Comparison of ENCODE assay signal across 12 cellular contexts in genomic region chr2:232300894-232301387, GRCh38.
A peak's percentile ranks its signal among the peaks of the same experiment; 100 is the strongest.
DNase-seq lines count a peak whose midpoint lies in the region; ATAC-seq and TF ChIP-seq lines count a peak whose summit lies in the region.
"Had no signal": no experiment of that assay in that cellular context is flagged by ENCODE, and none has a peak within 500 bp of the region (broad histone marks: within the 10 kb centered on the region; RNA-seq: fewer than 3 reads in every experiment).

No MANE protein-coding gene starts in this region.

- ATAC-seq in activated T-cell treated with anti-CD3 and anti-CD28 coated beads, Interleukin-2, amount 50 U/mL, for 4 hours = peak; percentile 30 to 54
- ATAC-seq in RWPE2 (ENCODE audit: low read depth) = peak; percentile 73
- ATAC-seq in activated CD8-positive, alpha-beta memory T cell treated with anti-CD3 and anti-CD28 coated beads, Interleukin-2, amount 10 ng/mL, durations not matched to agents 7 days and 5 days = no peak
- no peak for ATAC-seq in GM21576 (IDR thresholded peaks at IDR 0.05; ENCODE audit: unreplicated experiment)
- ATAC-seq: GM23338 had no signal

- H3K27ac Mint-ChIP-seq in type B pancreatic cell = peak overlapping the region; percentile 19
- no peak overlapping the region for H3K27ac Mint-ChIP-seq in activated CD8-positive, alpha-beta memory T cell treated with anti-CD3 and anti-CD28 coated beads, Interleukin-2, amount 10 ng/mL, durations not matched to agents 7 days and 5 days
- H3K27ac Mint-ChIP-seq: activated naive CD4-positive, alpha-beta T cell treated with anti-CD3 and anti-CD28 coated beads, Interleukin-2, amount 50 U/mL, for 24 hours; GM23338 had no signal

- peaks cover 17% of the 10 kb centered on the region for H3K4me1 Mint-ChIP-seq in activated T-cell treated with anti-CD3 and anti-CD28 coated beads, Interleukin-2, amount 50 U/mL, for 4 hours (ENCODE audit: low read depth)
- no peaks in the 10 kb centered on the region for H3K4me1 Mint-ChIP-seq in type B pancreatic cell (ENCODE audit: unreplicated experiment)
- peaks cover 16% of the 10 kb centered on the region for H3K4me1 Mint-ChIP-seq in activated CD8-positive, alpha-beta memory T cell treated with anti-CD3 and anti-CD28 coated beads, Interleukin-2, amount 10 ng/mL, durations not matched to agents 7 days and 5 days
- H3K4me1 Mint-ChIP-seq: GM23338 had no signal

- H3K9me3 ChIP-seq in RWPE2 (ENCODE audit: severe bottlenecking) = no peaks in the 10 kb centered on the region

- no peaks in the 10 kb centered on the region for H3K36me3 ChIP-seq in RWPE2 (ENCODE audit: low read depth)

- no peaks in the 10 kb centered on the region for H3K27me3 Mint-ChIP-seq in activated T-cell treated with anti-CD3 and anti-CD28 coated beads, Interleukin-2, amount 50 U/mL, for 4 hours (ENCODE audit: low read depth)
- no peaks in the 10 kb centered on the region for H3K27me3 Mint-ChIP-seq in type B pancreatic cell
- H3K27me3 Mint-ChIP-seq in activated CD8-positive, alpha-beta memory T cell treated with anti-CD3 and anti-CD28 coated beads, Interleukin-2, amount 10 ng/mL, durations not matched to agents 7 days and 5 days = no peaks in the 10 kb centered on the region
- H3K27me3 Mint-ChIP-seq: activated naive CD4-positive, alpha-beta T cell treated with anti-CD3 and anti-CD28 coated beads, Interleukin-2, amount 50 U/mL, for 24 hours had no signal

- DNase-seq in activated T-cell treated with anti-CD3 and anti-CD28 coated beads, Interleukin-2, amount 50 U/mL, for 4 hours = no peak
- no peak for DNase-seq in activated T-cell treated with anti-CD3 and anti-CD28 coated beads, Interleukin-2, amount 50 U/mL, for 1 hour
- DNase-seq in RWPE2 (ENCODE audit: low spot score) (no peak), glomerular endothelial cell (ENCODE audit: extremely low read depth, low read depth, low spot score) (peak; percentile 36), type B pancreatic cell (ENCODE audit: extremely low spot score, unreplicated experiment) (no peak), NCI-H1436 treated with DMSO at 0.1 percent for 48 hours (lab: John Stamatoyannopoulos, UW) (no peak)
- DNase-seq in activated CD8-positive, alpha-beta memory T cell treated with anti-CD3 and anti-CD28 coated beads, Interleukin-2, amount 10 ng/mL, durations not matched to agents 7 days and 5 days = no peak
- DNase-seq: NCI-H2107 had no signal

- no peaks in the 10 kb centered on the region for H3K4me1 ChIP-seq in RWPE2 (ENCODE audit: insufficient read depth, poor library complexity, severe bottlenecking)

- no peaks in the 10 kb centered on the region for H3K9me3 Mint-ChIP-seq in activated T-cell treated with anti-CD3 and anti-CD28 coated beads, Interleukin-2, amount 50 U/mL, for 4 hours
- H3K9me3 Mint-ChIP-seq in type B pancreatic cell = peaks cover 6% of the 10 kb centered on the region
- no peaks in the 10 kb centered on the region for H3K9me3 Mint-ChIP-seq in activated CD8-positive, alpha-beta memory T cell treated with anti-CD3 and anti-CD28 coated beads, Interleukin-2, amount 10 ng/mL, durations not matched to agents 7 days and 5 days (ENCODE audit: low read depth)
- H3K9me3 Mint-ChIP-seq: activated naive CD4-positive, alpha-beta T cell treated with anti-CD3 and anti-CD28 coated beads, Interleukin-2, amount 50 U/mL, for 24 hours; GM23338 had no signal

- peaks cover 26% of the 10 kb centered on the region for H3K36me3 Mint-ChIP-seq in activated T-cell treated with anti-CD3 and anti-CD28 coated beads, Interleukin-2, amount 50 U/mL, for 4 hours (ENCODE audit: insufficient read depth)
- peaks cover 34% of the 10 kb centered on the region for H3K36me3 Mint-ChIP-seq in type B pancreatic cell
- peaks cover 4% of the 10 kb centered on the region for H3K36me3 Mint-ChIP-seq in activated CD8-positive, alpha-beta memory T cell treated with anti-CD3 and anti-CD28 coated beads, Interleukin-2, amount 10 ng/mL, durations not matched to agents 7 days and 5 days

- H3K27me3 ChIP-seq in RWPE2 (ENCODE audit: insufficient read depth, poor library complexity, severe bottlenecking) = no peaks in the 10 kb centered on the region

- TF ChIP-seq CTCF in RWPE2 (IDR thresholded peaks at IDR 0.05; ENCODE audit: poor library complexity, severe bottlenecking) = no peak
- TF ChIP-seq CTCF in type B pancreatic cell (conservative IDR thresholded peaks at IDR 0.05) = no peak

- no peak overlapping the region for H3K27ac ChIP-seq in RWPE2 (ENCODE audit: poor library complexity, severe bottlenecking)

- no peak overlapping the region for H3K4me3 ChIP-seq in RWPE2 (ENCODE audit: severe bottlenecking)
- H3K4me3 ChIP-seq: GM23338, lung had no signal

- no peak overlapping the region for H3K4me3 Mint-ChIP-seq in activated T-cell treated with anti-CD3 and anti-CD28 coated beads, Interleukin-2, amount 50 U/mL, for 4 hours
- H3K4me3 Mint-ChIP-seq in type B pancreatic cell = no peak overlapping the region
- no peak overlapping the region for H3K4me3 Mint-ChIP-seq in activated CD8-positive, alpha-beta memory T cell treated with anti-CD3 and anti-CD28 coated beads, Interleukin-2, amount 10 ng/mL, durations not matched to agents 7 days and 5 days
- H3K4me3 Mint-ChIP-seq: activated naive CD4-positive, alpha-beta T cell treated with anti-CD3 and anti-CD28 coated beads, Interleukin-2, amount 50 U/mL, for 24 hours; GM23338 had no signal

- CTCF ChIA-PET in activated CD8-positive, alpha-beta memory T cell treated with anti-CD3 and anti-CD28 coated beads, Interleukin-2, amount 10 ng/mL, durations not matched to agents 7 days and 5 days (lab: Charles Lee) = interaction anchor here (0.7 to 3.6 kb wide), 4 partner anchors 8 to 591 kb away, joined by 3 to 12 read pairs (median 4); no protein-coding TSS in a partner anchor

Comparison
In these comparisons a context has a peak if more than half of its experiments do, and no peak if none do; other contexts are left out.
1. ATAC-seq: peak in activated T-cell treated with anti-CD3 and anti-CD28 coated beads, Interleukin-2, amount 50 U/mL, for 4 hours (2 of 2) and RWPE2 (single experiment); none in activated CD8-positive, alpha-beta memory T cell treated with anti-CD3 and anti-CD28 coated beads, Interleukin-2, amount 10 ng/mL, durations not matched to agents 7 days and 5 days (single experiment) and GM21576 (single experiment).